In the genomic region with DNA sequence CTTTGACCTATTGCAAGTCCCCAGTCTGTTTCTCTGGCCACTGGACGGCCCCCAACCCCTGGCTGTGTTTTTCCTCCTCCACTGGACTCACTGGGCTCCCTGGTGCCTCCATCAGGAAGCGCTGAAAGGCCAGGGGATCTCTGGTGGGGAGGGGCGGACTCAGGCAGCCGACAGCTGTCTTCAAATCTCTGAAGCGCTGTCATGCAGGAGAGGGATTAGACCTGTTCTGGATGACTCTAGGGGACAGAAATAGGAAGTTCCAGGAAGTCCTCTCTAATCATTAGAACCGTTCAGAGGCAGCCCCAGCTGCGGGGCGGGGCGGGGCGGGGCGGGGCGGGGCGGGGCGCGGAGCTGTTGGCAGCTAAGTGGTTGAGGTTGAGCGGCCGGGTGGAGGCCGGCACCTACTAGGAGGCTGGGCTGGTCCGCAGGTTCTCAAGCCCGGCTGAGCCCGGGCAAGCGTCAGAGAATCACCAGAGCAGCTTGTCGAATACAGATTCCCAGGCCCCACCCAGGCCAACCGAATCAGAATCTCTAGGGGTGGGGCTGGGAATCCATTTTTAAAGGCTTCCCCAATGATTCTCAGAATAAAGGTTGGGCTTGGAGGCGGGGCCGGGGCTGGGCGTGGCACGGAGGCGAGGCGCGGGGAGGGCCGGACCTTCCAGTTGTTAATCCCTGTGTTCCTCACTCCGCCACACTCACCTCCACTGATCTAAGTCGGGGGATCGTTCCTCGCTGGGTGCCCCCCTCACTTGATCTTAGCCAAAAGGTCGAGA, we compare ENCODE assay signal across 1 cellular context.
A peak's percentile ranks its signal among the peaks of the same experiment; 100 is the strongest.
TF ChIP-seq lines count a peak whose summit lies in the region.

No MANE protein-coding gene starts in this region.

TF ChIP-seq in K562, 482 proteins besides CTCF, POLR2A, EP300 and RAD21 (continued from another document and continues in another):
- TF ChIP-seq NKRF (IDR thresholded peaks at IDR 0.05; ENCODE audit: borderline replicate concordance) (0 out of 2 replicates have a peak, but pooled peaks have one; percentile 20), ZNF695 (CRISPR knock-in tag; IDR thresholded peaks at IDR 0.05) (no peak), KDM5B (IDR thresholded peaks at IDR 0.05; ENCODE audit: insufficient replicate concordance, low read depth, low read length) (no peak), KLF16 (IDR thresholded peaks at IDR 0.05) (peak; percentile 61), RCOR1 (IDR thresholded peaks at IDR 0.05; ENCODE audit: borderline replicate concordance in 1 of 2, low read depth in 2 of 2, low read length in 2 of 2) (peak; percentile 80 to 99), NONO (IDR thresholded peaks at IDR 0.05; ENCODE audit: low read depth in 2 of 2, low read length in 1 of 2) (peak in 1 of 2 experiments; percentile 81; a peak in 2 of 4 replicates), ZNF764 (CRISPR knock-in tag; IDR thresholded peaks at IDR 0.05; ENCODE audit: low read depth) (no peak), FOXJ2 (tag; IDR thresholded peaks at IDR 0.05) (0 out of 2 replicates have a peak, but pooled peaks have one; percentile 29), NFXL1 (CRISPR knock-in tag; IDR thresholded peaks at IDR 0.05) (no peak), KLF10 (CRISPR knock-in tag; IDR thresholded peaks at IDR 0.05) (no peak), POU5F1 (IDR thresholded peaks at IDR 0.05; ENCODE audit: borderline replicate concordance, low read depth, low read length, partially characterized antibody) (no peak), CXXC5 (CRISPR knock-in tag; IDR thresholded peaks at IDR 0.05) (peak; percentile 71), CBX5 (IDR thresholded peaks at IDR 0.05; ENCODE audit: borderline replicate concordance, low read depth) (no peak), NCOR1 (IDR thresholded peaks at IDR 0.05) (0 out of 2 replicates have a peak, but pooled peaks have one; percentile 51), ARID3B (CRISPR knock-in tag; IDR thresholded peaks at IDR 0.05; ENCODE audit: borderline replicate concordance) (no peak), CTCFL (IDR thresholded peaks at IDR 0.05; ENCODE audit: borderline replicate concordance, insufficient read depth, low read depth, low read length, poor library complexity, severe bottlenecking) (no peak), ETS1 (conservative IDR thresholded peaks at IDR 0.05; ENCODE audit: control insufficient read depth, low read depth, low read length) (0 out of 2 replicates have a peak, but pooled peaks have one; percentile 22), KLF1 (tag; IDR thresholded peaks at IDR 0.05) (peak; percentile 56; the same call in 1 of the 2 replicates), HDAC2 (IDR thresholded peaks at IDR 0.05) (peak; percentile 83), NR2F6 (CRISPR knock-in tag; IDR thresholded peaks at IDR 0.05) (no peak), ZNF740 (CRISPR knock-in tag; IDR thresholded peaks at IDR 0.05) (0 out of 2 replicates have a peak, but pooled peaks have one; percentile 30), ZNF740 (tag; IDR thresholded peaks at IDR 0.05) (no peak), SP2 (IDR thresholded peaks at IDR 0.05; ENCODE audit: extremely low read depth, low read depth, low read length, poor library complexity, severe bottlenecking) (no peak), HMGN3 (IDR thresholded peaks at IDR 0.05; ENCODE audit: borderline replicate concordance, extremely low read depth, insufficient read length, low read depth, low read length) (peak; percentile 67), NR3C1 (CRISPR knock-in tag; IDR thresholded peaks at IDR 0.05) (no peak), PURB (CRISPR knock-in tag; IDR thresholded peaks at IDR 0.05; ENCODE audit: low read depth) (no peak), ZNF280B (CRISPR knock-in tag; IDR thresholded peaks at IDR 0.05) (no peak), CSDE1 (IDR thresholded peaks at IDR 0.05) (no peak), KLF6 (CRISPR knock-in tag; IDR thresholded peaks at IDR 0.05; ENCODE audit: borderline replicate concordance) (no peak)
- TF ChIP-seq, protein P1, sequence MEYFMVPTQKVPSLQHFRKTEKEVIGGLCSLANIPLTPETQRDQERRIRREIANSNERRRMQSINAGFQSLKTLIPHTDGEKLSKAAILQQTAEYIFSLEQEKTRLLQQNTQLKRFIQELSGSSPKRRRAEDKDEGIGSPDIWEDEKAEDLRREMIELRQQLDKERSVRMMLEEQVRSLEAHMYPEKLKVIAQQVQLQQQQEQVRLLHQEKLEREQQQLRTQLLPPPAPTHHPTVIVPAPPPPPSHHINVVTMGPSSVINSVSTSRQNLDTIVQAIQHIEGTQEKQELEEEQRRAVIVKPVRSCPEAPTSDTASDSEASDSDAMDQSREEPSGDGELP (CRISPR knock-in tag; IDR thresholded peaks at IDR 0.05; ENCODE audit: borderline replicate concordance) = peak; percentile 96
- TF ChIP-seq, protein P2, sequence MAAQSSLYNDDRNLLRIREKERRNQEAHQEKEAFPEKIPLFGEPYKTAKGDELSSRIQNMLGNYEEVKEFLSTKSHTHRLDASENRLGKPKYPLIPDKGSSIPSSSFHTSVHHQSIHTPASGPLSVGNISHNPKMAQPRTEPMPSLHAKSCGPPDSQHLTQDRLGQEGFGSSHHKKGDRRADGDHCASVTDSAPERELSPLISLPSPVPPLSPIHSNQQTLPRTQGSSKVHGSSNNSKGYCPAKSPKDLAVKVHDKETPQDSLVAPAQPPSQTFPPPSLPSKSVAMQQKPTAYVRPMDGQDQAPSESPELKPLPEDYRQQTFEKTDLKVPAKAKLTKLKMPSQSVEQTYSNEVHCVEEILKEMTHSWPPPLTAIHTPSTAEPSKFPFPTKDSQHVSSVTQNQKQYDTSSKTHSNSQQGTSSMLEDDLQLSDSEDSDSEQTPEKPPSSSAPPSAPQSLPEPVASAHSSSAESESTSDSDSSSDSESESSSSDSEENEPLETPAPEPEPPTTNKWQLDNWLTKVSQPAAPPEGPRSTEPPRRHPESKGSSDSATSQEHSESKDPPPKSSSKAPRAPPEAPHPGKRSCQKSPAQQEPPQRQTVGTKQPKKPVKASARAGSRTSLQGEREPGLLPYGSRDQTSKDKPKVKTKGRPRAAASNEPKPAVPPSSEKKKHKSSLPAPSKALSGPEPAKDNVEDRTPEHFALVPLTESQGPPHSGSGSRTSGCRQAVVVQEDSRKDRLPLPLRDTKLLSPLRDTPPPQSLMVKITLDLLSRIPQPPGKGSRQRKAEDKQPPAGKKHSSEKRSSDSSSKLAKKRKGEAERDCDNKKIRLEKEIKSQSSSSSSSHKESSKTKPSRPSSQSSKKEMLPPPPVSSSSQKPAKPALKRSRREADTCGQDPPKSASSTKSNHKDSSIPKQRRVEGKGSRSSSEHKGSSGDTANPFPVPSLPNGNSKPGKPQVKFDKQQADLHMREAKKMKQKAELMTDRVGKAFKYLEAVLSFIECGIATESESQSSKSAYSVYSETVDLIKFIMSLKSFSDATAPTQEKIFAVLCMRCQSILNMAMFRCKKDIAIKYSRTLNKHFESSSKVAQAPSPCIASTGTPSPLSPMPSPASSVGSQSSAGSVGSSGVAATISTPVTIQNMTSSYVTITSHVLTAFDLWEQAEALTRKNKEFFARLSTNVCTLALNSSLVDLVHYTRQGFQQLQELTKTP (IDR thresholded peaks at IDR 0.05; ENCODE audit: low read depth in 1 of 2, partially characterized antibody in 2 of 2) = no peak
- TF ChIP-seq, protein P3, sequence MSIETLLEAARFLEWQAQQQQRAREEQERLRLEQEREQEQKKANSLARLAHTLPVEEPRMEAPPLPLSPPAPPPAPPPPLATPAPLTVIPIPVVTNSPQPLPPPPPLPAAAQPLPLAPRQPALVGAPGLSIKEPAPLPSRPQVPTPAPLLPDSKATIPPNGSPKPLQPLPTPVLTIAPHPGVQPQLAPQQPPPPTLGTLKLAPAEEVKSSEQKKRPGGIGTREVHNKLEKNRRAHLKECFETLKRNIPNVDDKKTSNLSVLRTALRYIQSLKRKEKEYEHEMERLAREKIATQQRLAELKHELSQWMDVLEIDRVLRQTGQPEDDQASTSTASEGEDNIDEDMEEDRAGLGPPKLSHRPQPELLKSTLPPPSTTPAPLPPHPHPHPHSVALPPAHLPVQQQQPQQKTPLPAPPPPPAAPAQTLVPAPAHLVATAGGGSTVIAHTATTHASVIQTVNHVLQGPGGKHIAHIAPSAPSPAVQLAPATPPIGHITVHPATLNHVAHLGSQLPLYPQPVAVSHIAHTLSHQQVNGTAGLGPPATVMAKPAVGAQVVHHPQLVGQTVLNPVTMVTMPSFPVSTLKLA (conservative IDR thresholded peaks at IDR 0.05) = peak in 1 of 2 experiments; percentile 66; a peak in 2 of 4 replicates
- TF ChIP-seq, protein P4, sequence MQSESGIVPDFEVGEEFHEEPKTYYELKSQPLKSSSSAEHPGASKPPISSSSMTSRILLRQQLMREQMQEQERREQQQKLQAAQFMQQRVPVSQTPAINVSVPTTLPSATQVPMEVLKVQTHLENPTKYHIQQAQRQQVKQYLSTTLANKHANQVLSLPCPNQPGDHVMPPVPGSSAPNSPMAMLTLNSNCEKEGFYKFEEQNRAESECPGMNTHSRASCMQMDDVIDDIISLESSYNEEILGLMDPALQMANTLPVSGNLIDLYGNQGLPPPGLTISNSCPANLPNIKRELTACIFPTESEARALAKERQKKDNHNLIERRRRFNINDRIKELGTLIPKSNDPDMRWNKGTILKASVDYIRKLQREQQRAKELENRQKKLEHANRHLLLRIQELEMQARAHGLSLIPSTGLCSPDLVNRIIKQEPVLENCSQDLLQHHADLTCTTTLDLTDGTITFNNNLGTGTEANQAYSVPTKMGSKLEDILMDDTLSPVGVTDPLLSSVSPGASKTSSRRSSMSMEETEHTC (IDR thresholded peaks at IDR 0.05) = no peak
